ENCODE assay signal across 8 cellular contexts in genomic region chr9:68706579-68707201, GRCh38. TPM values are rescaled to one million over a fixed set of nuclear protein-coding genes. Genes with fewer than 3 reads are reported as not detected.
DNase-seq lines count a peak whose midpoint lies in the region; ATAC-seq and TF ChIP-seq lines count a peak whose summit lies in the region.

No MANE protein-coding gene starts in this region.

- peak overlapping the region; percentile 89 for H3K4me2 ChIP-seq in MM.1S (ENCODE audit: low read depth, low read length)

- no peaks in the 10 kb centered on the region for H3K9me2 ChIP-seq in MM.1S (replicated peaks; ENCODE audit: insufficient read depth, low read length)

- peak overlapping the region; percentile 75 for H3K4me3 ChIP-seq in GM08714 (ENCODE audit: low read length)
- H3K4me3 ChIP-seq in MM.1S (ENCODE audit: low read length) = peak overlapping the region; percentile 81
- peak overlapping the region; percentile 61 for H3K4me3 ChIP-seq in iPS-18a (ENCODE audit: low read length)
- peak overlapping the region; percentile 78 to 84 for H3K4me3 ChIP-seq in stomach smooth muscle (ENCODE audit: low read length in 2 of 2)
- no peak overlapping the region for H3K4me3 ChIP-seq in SJCRH30
- H3K4me3 ChIP-seq in thyroid gland (replicated peaks in 1 of 3) = no peak overlapping the region

- WGBS in thyroid gland, 2 donors = 30 to 32% methylated on average over 13 of the region's 13 CpGs

- H3F3A ChIP-seq in MM.1S (ENCODE audit: insufficient read depth, low read length) = peaks cover 15% of the 10 kb centered on the region

- H3K4me1 ChIP-seq in MM.1S (ENCODE audit: low read length) (peaks cover 36% of the 10 kb centered on the region), iPS-18a (ENCODE audit: control insufficient read depth, low read depth, low read length) (peaks cover 19% of the 10 kb centered on the region), stomach smooth muscle (ENCODE audit: control insufficient read depth, insufficient read depth, low read length) (peaks cover 19% of the 10 kb centered on the region), SJCRH30 (no peaks in the 10 kb centered on the region), thyroid gland (peaks cover 11 to 13% of the 10 kb centered on the region in 2 donors)

- DNase-seq in MM.1S (peak; percentile 21), DMS 273 (lab: John Stamatoyannopoulos, UW; ENCODE audit: unreplicated experiment) (no peak), SJCRH30 (no peak), thyroid gland (no peak)

- peaks cover 56% of the 10 kb centered on the region for H3K79me2 ChIP-seq in MM.1S (ENCODE audit: low read length)

- intact Hi-C loops in thyroid gland (cut with DNase I) = no loop called here

- peak overlapping the region; percentile 3; the same call in 1 of the 2 replicates for H3K27ac ChIP-seq in MM.1S (ENCODE audit: low read length)
- H3K27ac ChIP-seq in iPS-18a (ENCODE audit: low read length) = no peak overlapping the region
- no peak overlapping the region for H3K27ac ChIP-seq in stomach smooth muscle (ENCODE audit: low read length)
- no peak overlapping the region for H3K27ac ChIP-seq in SJCRH30
- no peak overlapping the region for H3K27ac ChIP-seq in thyroid gland

- H4K20me1 ChIP-seq in MM.1S (ENCODE audit: insufficient read depth, low read length) = no peaks in the 10 kb centered on the region

- H3K9ac ChIP-seq in MM.1S (ENCODE audit: low read length) = peak overlapping the region; percentile 68; the same call in 1 of the 2 replicates
- no peak overlapping the region for H3K9ac ChIP-seq in iPS-18a (ENCODE audit: low read length)
- peak overlapping the region in 1 of 2 donors; percentile 30 for H3K9ac ChIP-seq in stomach smooth muscle (ENCODE audit: low read length in 2 of 2)

- H3K27me3 ChIP-seq in MM.1S (replicated peaks; ENCODE audit: insufficient read depth, low read length) = no peaks in the 10 kb centered on the region
- H3K27me3 ChIP-seq in iPS-18a (ENCODE audit: control insufficient read depth, insufficient read depth, low read length) = peaks cover 42% of the 10 kb centered on the region
- H3K27me3 ChIP-seq in stomach smooth muscle (ENCODE audit: control insufficient read depth in 1 of 2, insufficient read depth in 2 of 2, low read length in 2 of 2) = peaks cover 23 to 34% of the 10 kb centered on the region in 2 donors
- peaks cover 41% of the 10 kb centered on the region for H3K27me3 ChIP-seq in SJCRH30
- no peaks in the 10 kb centered on the region for H3K27me3 ChIP-seq in thyroid gland

- H3K36me3 ChIP-seq in MM.1S (replicated peaks; ENCODE audit: insufficient read depth, low read length) (no peaks in the 10 kb centered on the region), iPS-18a (ENCODE audit: control insufficient read depth, low read depth, low read length) (no peaks in the 10 kb centered on the region), stomach smooth muscle (ENCODE audit: control insufficient read depth in 2 of 2, insufficient read depth in 2 of 2, low read length in 2 of 2) (no peaks in the 10 kb centered on the region), SJCRH30 (no peaks in the 10 kb centered on the region), thyroid gland (no peaks in the 10 kb centered on the region)

- peak overlapping the region; percentile 81; the same call in 1 of the 2 replicates for H2AFZ ChIP-seq in MM.1S (ENCODE audit: low read length)

- no peak for TF ChIP-seq POLR2A in thyroid gland (IDR thresholded peaks at IDR 0.05)

- TF ChIP-seq CTCF in MM.1S (IDR thresholded peaks at IDR 0.05; ENCODE audit: low read length) (no peak), thyroid gland (IDR thresholded peaks at IDR 0.05) (no peak)

- H3K9me3 ChIP-seq in MM.1S (replicated peaks; ENCODE audit: insufficient read depth, low read length) = no peaks in the 10 kb centered on the region
- no peaks in the 10 kb centered on the region for H3K9me3 ChIP-seq in iPS-18a (ENCODE audit: control insufficient read depth, low read depth, low read length)
- no peaks in the 10 kb centered on the region for H3K9me3 ChIP-seq in stomach smooth muscle (ENCODE audit: control insufficient read depth in 2 of 2, low read length in 2 of 2)
- H3K9me3 ChIP-seq in SJCRH30 (replicated peaks) = no peaks in the 10 kb centered on the region
- H3K9me3 ChIP-seq in thyroid gland = no peaks in the 10 kb centered on the region

- peak; percentile 33 for ATAC-seq in GM21367 (IDR thresholded peaks at IDR 0.05; ENCODE audit: unreplicated experiment)

RNA-seq across cellular contexts. Expression of gene PIP5K1B, which starts 1.6 kb away (rescaled TPM):
- total RNA-seq in SJCRH30 (2014; rRNA removed; shearing (Covaris generic)) = 0.18 and 0.36 TPM in 2 replicates
- 1 to 10 TPM in 2 of 4 donors, under 1 TPM in 2; 0.63 to 1.6 (median 0.98) TPM for total RNA-seq in thyroid gland

Comparison
In these comparisons a context has a peak if more than half of its experiments do, and no peak if none do; other contexts are left out.
1. H3K4me3 ChIP-seq: peak in GM08714 (single experiment), MM.1S (single experiment), iPS-18a (single experiment) and stomach smooth muscle (2 of 2); none in SJCRH30 (single experiment) and thyroid gland (0 of 3).